Comparison of ENCODE assay signal across 1 cellular context in genomic region chr1:203035111-203036000, GRCh38.
TF ChIP-seq lines count a peak whose summit lies in the region.

No MANE protein-coding gene starts in this region.

TF ChIP-seq in K562, 482 proteins besides CTCF, POLR2A, EP300 and RAD21:
- no peak for TF ChIP-seq ILK (tag; IDR thresholded peaks at IDR 0.05; ENCODE audit: borderline replicate concordance, low read depth)
- TF ChIP-seq, protein P1, sequence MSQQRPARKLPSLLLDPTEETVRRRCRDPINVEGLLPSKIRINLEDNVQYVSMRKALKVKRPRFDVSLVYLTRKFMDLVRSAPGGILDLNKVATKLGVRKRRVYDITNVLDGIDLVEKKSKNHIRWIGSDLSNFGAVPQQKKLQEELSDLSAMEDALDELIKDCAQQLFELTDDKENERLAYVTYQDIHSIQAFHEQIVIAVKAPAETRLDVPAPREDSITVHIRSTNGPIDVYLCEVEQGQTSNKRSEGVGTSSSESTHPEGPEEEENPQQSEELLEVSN (IDR thresholded peaks at IDR 0.05; ENCODE audit: borderline replicate concordance in 1 of 2, extremely low read depth in 1 of 2, insufficient read depth in 1 of 2, insufficient read length in 1 of 2, low read depth in 1 of 2, low read length in 1 of 2, poor library complexity in 1 of 2, severe bottlenecking in 1 of 2) = no peak
- TF ChIP-seq EGR1 (conservative IDR thresholded peaks at IDR 0.05) = 0 out of 2 replicates have a peak, but pooled peaks have one; percentile 47
- no peak for TF ChIP-seq ZKSCAN3 (CRISPR knock-in tag; IDR thresholded peaks at IDR 0.05)
